8 cellular contexts compared by ENCODE assay signal in the genomic region with DNA sequence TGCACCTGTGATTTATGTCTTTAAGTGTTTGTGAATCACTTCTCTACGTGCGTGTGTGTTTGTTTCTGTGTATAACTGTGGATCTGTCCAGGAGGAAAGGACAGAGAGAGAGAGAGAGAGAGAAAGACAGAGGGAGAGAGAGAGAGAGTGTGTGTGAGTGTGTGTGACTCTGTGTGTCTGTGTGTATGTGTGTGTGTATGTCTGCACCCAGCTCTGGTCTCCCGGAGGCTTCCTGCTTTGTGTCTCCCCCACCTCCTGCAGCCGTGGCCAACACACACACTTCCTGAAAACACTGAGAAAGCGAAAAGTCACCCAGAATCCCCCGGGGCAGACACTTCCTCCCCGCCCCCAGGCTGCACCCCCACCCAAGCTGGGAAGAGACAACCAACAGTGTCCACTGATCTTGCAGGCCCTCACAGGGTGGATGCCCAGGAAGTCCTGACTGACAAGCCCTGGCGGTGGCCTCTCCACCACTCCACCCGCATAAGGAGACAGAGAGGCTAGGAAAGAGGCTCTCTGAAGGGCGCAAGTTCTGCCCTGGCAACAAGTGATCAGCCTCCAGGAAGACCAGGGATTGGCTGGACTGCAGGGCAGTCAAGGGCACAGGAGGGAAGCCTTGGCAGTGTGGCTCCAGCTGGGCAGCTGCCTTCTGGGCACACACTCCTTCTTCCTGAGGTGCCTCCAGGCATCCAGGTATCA. TPM values are rescaled to one million over a fixed set of nuclear protein-coding genes. Genes with fewer than 3 reads are reported as not detected.
A peak's percentile ranks its signal among the peaks of the same experiment; 100 is the strongest.
DNase-seq lines count a peak whose midpoint lies in the region; ATAC-seq, FAIRE-seq and TF ChIP-seq lines count a peak whose summit lies in the region.

No MANE protein-coding gene starts in this region.

- peak overlapping the region; percentile 77 for H3K4me3 ChIP-seq in AG04449 (ENCODE audit: low read depth, low read length)
- peak overlapping the region; percentile 52 for H3K4me3 ChIP-seq in bronchial epithelial cell (ENCODE audit: low read depth, low read length)

- no peaks in the 10 kb centered on the region for H3K27me3 ChIP-seq in bronchial epithelial cell (ENCODE audit: control insufficient read depth, insufficient read depth, low read length)

- peaks cover 9% of the 10 kb centered on the region for H3K4me1 Mint-ChIP-seq in WTC11

- no peaks in the 10 kb centered on the region for H3K27me3 Mint-ChIP-seq in WTC11 (ENCODE audit: low read depth)

- TF ChIP-seq CTCF in AG04449 (IDR thresholded peaks at IDR 0.05; ENCODE audit: insufficient read depth, low read length, missing control alignments) = no peak
- TF ChIP-seq CTCF in WTC11 (IDR thresholded peaks at IDR 0.05) = no peak
- TF ChIP-seq CTCF in bronchial epithelial cell (IDR thresholded peaks at IDR 0.05; ENCODE audit: insufficient read depth, low read length, severe bottlenecking) = no peak

- POLR2A ChIA-PET in AG04449 (lab: Yijun Ruan, JAX) = interaction anchor here (0.7 to 1.5 kb wide), 6 partner anchors 19 to 603 kb away, joined by 3 to 5 read pairs (median 4); no protein-coding TSS in a partner anchor
- POLR2A ChIA-PET in WTC11 (lab: Charles Lee) = no interaction called here

- H3K36me3 Mint-ChIP-seq in WTC11 = no peaks in the 10 kb centered on the region

- CTCF ChIA-PET in AG04449 (lab: Yijun Ruan, JAX) (interaction anchor here (1.4 to 15.0 kb wide), 8 partner anchors 13 to 536 kb away, joined by 3 to 207 read pairs (median 74); a partner anchor contains a TSS), WTC11 (lab: Charles Lee) (interaction anchor here (1.1 to 1.8 kb wide), 8 partner anchors 10 to 514 kb away, joined by 3 to 8 read pairs (median 4); a partner anchor contains a TSS)

- H3K27ac Mint-ChIP-seq in WTC11 = peak overlapping the region; percentile 95

- no peak for FAIRE-seq in bronchial epithelial cell (lab: Jason Lieb, UNC)

- no peaks in the 10 kb centered on the region for H3K9me3 Mint-ChIP-seq in WTC11

- DNase-seq in AG04449 (ENCODE audit: low read depth, low spot score) = peak; percentile 84
- DNase-seq in NCI-H2196 (lab: John Stamatoyannopoulos, UW; ENCODE audit: unreplicated experiment) = peak; percentile 87
- DNase-seq in WTC11 (ENCODE audit: low spot score) = peak; percentile 73
- DNase-seq in bronchial epithelial cell (ENCODE audit: low read depth) = peak; percentile 89
- peak; percentile 94 for DNase-seq in kidney glomerular epithelial cell (lab: John Stamatoyannopoulos, UW)
- DNase-seq in stimulated activated CD4-positive, alpha-beta T cell treated with anti-CD3 and anti-CD28 coated beads, Interleukin-15, amount 100 ng/mL, for 1 hour (ENCODE audit: low read depth in 1 of 2, low spot score in 1 of 2) = peak; percentile 67 to 75

- H3K36me3 ChIP-seq in bronchial epithelial cell (ENCODE audit: control insufficient read depth, insufficient read depth, low read length) = peaks cover 11% of the 10 kb centered on the region

- H3K4me3 Mint-ChIP-seq in WTC11 = no peak overlapping the region

- ATAC-seq in GM18867 (IDR thresholded peaks at IDR 0.05; ENCODE audit: unreplicated experiment) (peak; percentile 78), HG03095 (IDR thresholded peaks at IDR 0.05; ENCODE audit: unreplicated experiment) (peak; percentile 73), WTC11 (peak; percentile 81)

TF ChIP-seq in WTC11, 78 proteins besides CTCF, POLR2A, EP300 and RAD21:
- TF ChIP-seq GRHL2 (CRISPR knock-in tag; IDR thresholded peaks at IDR 0.05; ENCODE audit: insufficient replicate concordance, severe bottlenecking) (no peak), ZBTB21 (CRISPR knock-in tag; IDR thresholded peaks at IDR 0.05; ENCODE audit: borderline replicate concordance) (no peak), CREM (CRISPR knock-in tag; IDR thresholded peaks at IDR 0.05) (peak; percentile 58; the same call in 1 of the 2 replicates), ZNF138 (CRISPR knock-in tag; conservative IDR thresholded peaks at IDR 0.05) (no peak), PRRX2 (CRISPR knock-in tag; IDR thresholded peaks at IDR 0.05) (no peak), JAZF1 (CRISPR knock-in tag; IDR thresholded peaks at IDR 0.05) (no peak), NFYB (CRISPR knock-in tag; conservative IDR thresholded peaks at IDR 0.05; ENCODE audit: low read depth) (peak; percentile 69)
- TF ChIP-seq, protein P1, sequence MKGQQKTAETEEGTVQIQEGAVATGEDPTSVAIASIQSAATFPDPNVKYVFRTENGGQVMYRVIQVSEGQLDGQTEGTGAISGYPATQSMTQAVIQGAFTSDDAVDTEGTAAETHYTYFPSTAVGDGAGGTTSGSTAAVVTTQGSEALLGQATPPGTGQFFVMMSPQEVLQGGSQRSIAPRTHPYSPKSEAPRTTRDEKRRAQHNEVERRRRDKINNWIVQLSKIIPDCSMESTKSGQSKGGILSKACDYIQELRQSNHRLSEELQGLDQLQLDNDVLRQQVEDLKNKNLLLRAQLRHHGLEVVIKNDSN (CRISPR knock-in tag; IDR thresholded peaks at IDR 0.05) = no peak
- TF ChIP-seq, protein P2, sequence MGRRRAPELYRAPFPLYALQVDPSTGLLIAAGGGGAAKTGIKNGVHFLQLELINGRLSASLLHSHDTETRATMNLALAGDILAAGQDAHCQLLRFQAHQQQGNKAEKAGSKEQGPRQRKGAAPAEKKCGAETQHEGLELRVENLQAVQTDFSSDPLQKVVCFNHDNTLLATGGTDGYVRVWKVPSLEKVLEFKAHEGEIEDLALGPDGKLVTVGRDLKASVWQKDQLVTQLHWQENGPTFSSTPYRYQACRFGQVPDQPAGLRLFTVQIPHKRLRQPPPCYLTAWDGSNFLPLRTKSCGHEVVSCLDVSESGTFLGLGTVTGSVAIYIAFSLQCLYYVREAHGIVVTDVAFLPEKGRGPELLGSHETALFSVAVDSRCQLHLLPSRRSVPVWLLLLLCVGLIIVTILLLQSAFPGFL (CRISPR knock-in tag; IDR thresholded peaks at IDR 0.05; ENCODE audit: borderline replicate concordance) = no peak
- TF ChIP-seq, protein P3, sequence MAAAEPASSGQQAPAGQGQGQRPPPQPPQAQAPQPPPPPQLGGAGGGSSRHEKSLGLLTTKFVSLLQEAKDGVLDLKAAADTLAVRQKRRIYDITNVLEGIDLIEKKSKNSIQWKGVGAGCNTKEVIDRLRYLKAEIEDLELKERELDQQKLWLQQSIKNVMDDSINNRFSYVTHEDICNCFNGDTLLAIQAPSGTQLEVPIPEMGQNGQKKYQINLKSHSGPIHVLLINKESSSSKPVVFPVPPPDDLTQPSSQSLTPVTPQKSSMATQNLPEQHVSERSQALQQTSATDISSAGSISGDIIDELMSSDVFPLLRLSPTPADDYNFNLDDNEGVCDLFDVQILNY (CRISPR knock-in tag; IDR thresholded peaks at IDR 0.05) = no peak
TF ChIP-seq in WTC11: peak in this region for 2.

RNA-seq across cellular contexts. Expression of a gene that starts 30.0 kb away (rescaled TPM):
- total RNA-seq in WTC11 (2021) = 76.4 to 98.8 TPM (median 78.3 TPM) in 3 replicates
- 49.5 and 63.6 TPM in 2 replicates for total RNA-seq in bronchial epithelial cell

RNA-seq across cellular contexts. Expression of a gene that starts 48.0 kb away (rescaled TPM):
- total RNA-seq in WTC11 (2021) (3.7 to 5.0 TPM (median 4.9 TPM) in 3 replicates), bronchial epithelial cell (1.2 and 1.6 TPM in 2 replicates)

Comparison
In these comparisons a context has a peak if more than half of its experiments do, and no peak if none do; other contexts are left out.
1. Peak in every context shown above with its lines: DNase-seq, ATAC-seq and H3K4me3 ChIP-seq.